Comparison of ENCODE assay signal across 16 cellular contexts in the genomic region with DNA sequence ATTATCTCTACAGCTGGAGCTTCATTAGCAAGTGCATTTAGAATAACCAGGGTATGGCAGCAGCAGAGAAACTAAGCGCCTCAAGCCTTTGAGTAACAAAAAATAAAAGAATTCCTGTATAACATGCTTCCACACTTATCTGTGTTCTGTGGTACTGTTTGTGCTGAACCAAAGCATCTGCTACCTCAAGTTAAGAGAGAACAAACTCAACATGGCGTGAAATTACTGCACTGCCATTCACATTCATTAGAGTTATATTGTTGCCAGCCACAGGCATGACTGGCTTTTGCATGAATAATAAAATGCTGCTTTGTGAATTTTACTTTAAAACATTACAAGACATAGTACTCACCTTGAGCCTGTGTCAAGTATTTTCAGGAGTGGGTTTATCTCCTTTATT.
A peak's percentile ranks its signal among the peaks of the same experiment; 100 is the strongest.
DNase-seq lines count a peak whose midpoint lies in the region; ATAC-seq and TF ChIP-seq lines count a peak whose summit lies in the region.
"Had no signal": no experiment of that assay in that cellular context is flagged by ENCODE, and none has a peak within 500 bp of the region (broad histone marks: within the 10 kb centered on the region; RNA-seq: fewer than 3 reads in every experiment).

No MANE protein-coding gene starts in this region.

- ATAC-seq in right lobe of liver: peak in 3 of 4 donors; percentile 6 to 31 (median 12)
- ATAC-seq: activated naive CD4-positive, alpha-beta T cell treated with anti-CD3 and anti-CD28 coated beads, Interleukin-2, amount 50 U/mL, for 72 hours had no signal

- peaks cover 6 to 27% (median 20%) of the 10 kb centered on the region in 11 experiments for H3K36me3 ChIP-seq in BLaER1 treated with 17β-estradiol and CSF1 and Interleukin-3, amounts not matched to agents 10 nM and 100 nM
- H3K36me3 ChIP-seq in DOHH2 (ENCODE audit: control insufficient read depth, low read length) (peaks cover 17% of the 10 kb centered on the region), adipocyte (ENCODE audit: control insufficient read depth, insufficient read depth, low read length, severe bottlenecking) (peaks cover 13% of the 10 kb centered on the region), right lobe of liver (no peaks in the 10 kb centered on the region)

- H3K27ac ChIP-seq in BLaER1 treated with 17β-estradiol and CSF1 and Interleukin-3, amounts not matched to agents 10 nM and 100 nM: peak overlapping the region in 9 of 11 experiments; percentile 2 to 63 (median 27); a peak in 11 of 22 replicates
- H3K27ac ChIP-seq in DOHH2 (ENCODE audit: low read depth, low read length) (no peak overlapping the region), right lobe of liver (peak overlapping the region; percentile 13 to 17 (median 14))
- H3K27ac ChIP-seq: thyroid gland had no signal

- peaks cover 0 to 6% (median 0%) of the 10 kb centered on the region in 11 experiments; a peak in 5 of 22 replicates for H4K20me1 ChIP-seq in BLaER1 treated with 17β-estradiol and CSF1 and Interleukin-3, amounts not matched to agents 10 nM and 100 nM
- H4K20me1 ChIP-seq in DOHH2 (ENCODE audit: control insufficient read depth, insufficient read depth, low read depth, low read length): no peaks in the 10 kb centered on the region

- 100% methylated on average over 2 of the region's 2 CpGs for WGBS in right lobe of liver (ENCODE audit: insufficient coverage, low coverage, low lambda C conversion rate, missing lambda C conversion rate)

- H3K4me1 ChIP-seq in BLaER1 treated with 17β-estradiol and CSF1 and Interleukin-3, amounts not matched to agents 10 nM and 100 nM: peaks cover 12 to 32% (median 25%) of the 10 kb centered on the region in 10 experiments
- peaks cover 36% of the 10 kb centered on the region for H3K4me1 ChIP-seq in DOHH2 (ENCODE audit: control insufficient read depth, low read length)
- peaks cover 12% of the 10 kb centered on the region for H3K4me1 ChIP-seq in adipocyte (ENCODE audit: control insufficient read depth, insufficient read depth, low read length)
- peaks cover 0 to 20% (median 4%) of the 10 kb centered on the region in 4 donors for H3K4me1 ChIP-seq in right lobe of liver

- peak overlapping the region in 2 of 10 experiments; percentile 41 to 46; a peak in 4 of 20 replicates for H3K4me3 ChIP-seq in BLaER1 treated with 17β-estradiol and CSF1 and Interleukin-3, amounts not matched to agents 10 nM and 100 nM
- H3K4me3 ChIP-seq in DOHH2 (ENCODE audit: low read length) (no peak overlapping the region), adipocyte (ENCODE audit: low read length) (peak overlapping the region; percentile 63), right lobe of liver (no peak overlapping the region)
- H3K4me3 ChIP-seq: thyroid gland had no signal

- no peak for TF ChIP-seq POLR2A in right lobe of liver (IDR thresholded peaks at IDR 0.05)

- no peaks in the 10 kb centered on the region for H3F3A ChIP-seq in DOHH2 (ENCODE audit: control insufficient read depth, insufficient read depth)

- intact Hi-C loops in right lobe of liver (cut with DNase I): no loop called here

- H3K79me2 ChIP-seq in DOHH2 (ENCODE audit: control insufficient read depth, low read length): peaks cover 15% of the 10 kb centered on the region

- H3K9me2 ChIP-seq in DOHH2 (replicated peaks; ENCODE audit: control insufficient read depth, low read length): no peaks in the 10 kb centered on the region

- H3K27me3 ChIP-seq in BLaER1 treated with 17β-estradiol and CSF1 and Interleukin-3, amounts not matched to agents 10 nM and 100 nM: no peaks in the 10 kb centered on the region
- H3K27me3 ChIP-seq in DOHH2 (ENCODE audit: control insufficient read depth, low read length) (no peaks in the 10 kb centered on the region), adipocyte (replicated peaks; ENCODE audit: control insufficient read depth, insufficient read depth, low read length) (no peaks in the 10 kb centered on the region), right lobe of liver (no peaks in the 10 kb centered on the region)
- H3K27me3 ChIP-seq: heart right ventricle, thyroid gland had no signal

- peak overlapping the region in 4 of 11 experiments; percentile 29 to 68 (median 50); a peak in 9 of 22 replicates for H3K9ac ChIP-seq in BLaER1 treated with 17β-estradiol and CSF1 and Interleukin-3, amounts not matched to agents 10 nM and 100 nM
- H3K9ac ChIP-seq in adipocyte (ENCODE audit: low read length): peak overlapping the region; percentile 63

- H3K4me2 ChIP-seq in BLaER1 treated with 17β-estradiol and CSF1 and Interleukin-3, amounts not matched to agents 10 nM and 100 nM: peak overlapping the region; percentile 23 to 89 (median 54); a peak in 19 of 22 replicates
- peak overlapping the region; percentile 31; the same call in 1 of the 2 replicates for H3K4me2 ChIP-seq in DOHH2 (ENCODE audit: low read length)

- no peak for DNase-seq in adipocyte (ENCODE audit: low read depth)
- DNase-seq in right lobe of liver: no peak
- DNase-seq in anterior cingulate cortex (lab: John Stamatoyannopoulos, UW): no peak
- DNase-seq in retina: no peak
- no peak for DNase-seq in DMS153 (lab: John Stamatoyannopoulos, UW)
- DNase-seq: activated CD4-positive, CD25-positive, alpha-beta regulatory T cell treated with anti-CD3 and anti-CD28 coated beads, Interleukin-2, amount 50 U/mL, for 72 hours; effector CD4-positive, alpha-beta T cell; heart right ventricle; kidney glomerular epithelial cell; NCI-H1092 treated with DMSO at 0.1 percent for 48 hours; NCI-H774; stimulated activated CD4-positive, alpha-beta T cell treated with anti-CD3 and anti-CD28 coated beads, Interleukin-4, amount 100 ng/mL, for 24 hours; thyroid gland had no signal

- TF ChIP-seq CTCF in DOHH2 (IDR thresholded peaks at IDR 0.05; ENCODE audit: low read depth, low read length, poor library complexity, severe bottlenecking): no peak
- no peak for TF ChIP-seq CTCF in right lobe of liver (IDR thresholded peaks at IDR 0.05)

- peaks cover 0 to 15% (median 6%) of the 10 kb centered on the region in 11 experiments; a peak in 8 of 22 replicates for H3K9me3 ChIP-seq in BLaER1 treated with 17β-estradiol and CSF1 and Interleukin-3, amounts not matched to agents 10 nM and 100 nM (replicated peaks in 1 of 11)
- H3K9me3 ChIP-seq in DOHH2 (ENCODE audit: control insufficient read depth, insufficient read depth, low read length): no peaks in the 10 kb centered on the region
- no peaks in the 10 kb centered on the region for H3K9me3 ChIP-seq in adipocyte (ENCODE audit: control insufficient read depth, low read length)
- no peaks in the 10 kb centered on the region for H3K9me3 ChIP-seq in right lobe of liver
- H3K9me3 ChIP-seq: heart right ventricle, thyroid gland had no signal
